2 cellular contexts compared by ENCODE assay signal in the genomic region with DNA sequence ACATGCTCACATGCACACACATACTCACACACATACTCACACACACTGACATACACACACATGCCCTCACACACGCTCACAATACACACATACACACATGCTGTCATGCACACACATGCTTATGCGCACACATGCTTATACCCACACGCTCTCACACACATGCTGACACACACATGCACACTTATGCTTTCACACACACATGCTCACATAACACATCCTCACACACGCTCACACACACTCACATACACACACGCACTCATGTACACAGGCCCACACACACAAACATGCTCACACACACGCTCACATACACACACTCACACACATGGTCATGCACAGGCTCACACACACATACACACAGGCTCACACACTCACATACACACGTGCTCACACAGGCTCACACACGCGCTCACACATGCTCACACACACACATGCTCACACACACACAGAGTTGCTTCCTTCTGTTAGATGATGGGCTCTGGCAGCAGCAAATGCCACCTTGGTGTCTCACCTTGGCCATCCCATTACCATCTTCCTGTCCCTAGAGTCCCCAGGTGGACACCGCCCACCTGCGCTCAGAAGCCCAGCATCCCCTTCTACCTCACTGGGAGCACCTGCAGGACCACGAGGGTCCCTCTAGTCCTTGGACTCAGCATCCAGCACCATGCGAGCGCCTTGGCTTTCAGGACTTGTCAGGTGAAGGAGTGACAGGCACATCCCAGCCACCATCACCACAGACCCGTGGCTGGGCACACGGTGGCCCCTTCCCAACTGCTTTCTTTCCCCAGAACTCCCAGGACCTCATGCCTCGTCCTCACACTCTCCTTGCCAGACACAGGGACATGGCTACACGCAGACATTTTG.
TF ChIP-seq lines count a peak whose summit lies in the region.

No MANE protein-coding gene starts in this region.

TF ChIP-seq in GM12878, 131 proteins besides CTCF, POLR2A, EP300 and RAD21:
- TF ChIP-seq KDM1A (IDR thresholded peaks at IDR 0.05; ENCODE audit: borderline replicate concordance) (no peak), SMC3 (IDR thresholded peaks at IDR 0.05; ENCODE audit: borderline replicate concordance, low read length) (no peak), TAF1 (IDR thresholded peaks at IDR 0.05; ENCODE audit: borderline replicate concordance, low read depth, low read length) (no peak), NFIC (IDR thresholded peaks at IDR 0.05; ENCODE audit: low read depth, low read length) (0 out of 2 replicates have a peak, but pooled peaks have one; percentile 30), TCF3 (IDR thresholded peaks at IDR 0.05; ENCODE audit: borderline replicate concordance, insufficient read depth, low read depth, low read length) (0 out of 2 replicates have a peak, but pooled peaks have one; percentile 54), RB1 (IDR thresholded peaks at IDR 0.05; ENCODE audit: borderline replicate concordance) (no peak), MEF2B (IDR thresholded peaks at IDR 0.05; ENCODE audit: partially characterized antibody, poor library complexity, severe bottlenecking) (no peak), RAD51 (IDR thresholded peaks at IDR 0.05) (no peak), GABPA (IDR thresholded peaks at IDR 0.05; ENCODE audit: low read depth) (no peak), SUPT20H (IDR thresholded peaks at IDR 0.05; ENCODE audit: borderline replicate concordance, control insufficient read depth, low read depth, low read length) (no peak), NRF1 (conservative IDR thresholded peaks at IDR 0.05; ENCODE audit: low read depth, low read length) (no peak), IRF4 (IDR thresholded peaks at IDR 0.05; ENCODE audit: low read depth, low read length) (no peak), BHLHE40 (IDR thresholded peaks at IDR 0.05; ENCODE audit: borderline replicate concordance in 1 of 2, low read depth in 2 of 2, low read length in 1 of 2) (no peak)
- TF ChIP-seq, protein P1, sequence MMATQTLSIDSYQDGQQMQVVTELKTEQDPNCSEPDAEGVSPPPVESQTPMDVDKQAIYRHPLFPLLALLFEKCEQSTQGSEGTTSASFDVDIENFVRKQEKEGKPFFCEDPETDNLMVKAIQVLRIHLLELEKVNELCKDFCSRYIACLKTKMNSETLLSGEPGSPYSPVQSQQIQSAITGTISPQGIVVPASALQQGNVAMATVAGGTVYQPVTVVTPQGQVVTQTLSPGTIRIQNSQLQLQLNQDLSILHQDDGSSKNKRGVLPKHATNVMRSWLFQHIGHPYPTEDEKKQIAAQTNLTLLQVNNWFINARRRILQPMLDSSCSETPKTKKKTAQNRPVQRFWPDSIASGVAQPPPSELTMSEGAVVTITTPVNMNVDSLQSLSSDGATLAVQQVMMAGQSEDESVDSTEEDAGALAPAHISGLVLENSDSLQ (IDR thresholded peaks at IDR 0.05) = no peak
- TF ChIP-seq, protein P2, sequence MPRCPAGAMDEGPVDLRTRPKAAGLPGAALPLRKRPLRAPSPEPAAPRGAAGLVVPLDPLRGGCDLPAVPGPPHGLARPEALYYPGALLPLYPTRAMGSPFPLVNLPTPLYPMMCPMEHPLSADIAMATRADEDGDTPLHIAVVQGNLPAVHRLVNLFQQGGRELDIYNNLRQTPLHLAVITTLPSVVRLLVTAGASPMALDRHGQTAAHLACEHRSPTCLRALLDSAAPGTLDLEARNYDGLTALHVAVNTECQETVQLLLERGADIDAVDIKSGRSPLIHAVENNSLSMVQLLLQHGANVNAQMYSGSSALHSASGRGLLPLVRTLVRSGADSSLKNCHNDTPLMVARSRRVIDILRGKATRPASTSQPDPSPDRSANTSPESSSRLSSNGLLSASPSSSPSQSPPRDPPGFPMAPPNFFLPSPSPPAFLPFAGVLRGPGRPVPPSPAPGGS (IDR thresholded peaks at IDR 0.05; ENCODE audit: borderline replicate concordance, insufficient read depth, low read depth, low read length, poor library complexity, severe bottlenecking) = peak; percentile 78
- TF ChIP-seq, protein P3, sequence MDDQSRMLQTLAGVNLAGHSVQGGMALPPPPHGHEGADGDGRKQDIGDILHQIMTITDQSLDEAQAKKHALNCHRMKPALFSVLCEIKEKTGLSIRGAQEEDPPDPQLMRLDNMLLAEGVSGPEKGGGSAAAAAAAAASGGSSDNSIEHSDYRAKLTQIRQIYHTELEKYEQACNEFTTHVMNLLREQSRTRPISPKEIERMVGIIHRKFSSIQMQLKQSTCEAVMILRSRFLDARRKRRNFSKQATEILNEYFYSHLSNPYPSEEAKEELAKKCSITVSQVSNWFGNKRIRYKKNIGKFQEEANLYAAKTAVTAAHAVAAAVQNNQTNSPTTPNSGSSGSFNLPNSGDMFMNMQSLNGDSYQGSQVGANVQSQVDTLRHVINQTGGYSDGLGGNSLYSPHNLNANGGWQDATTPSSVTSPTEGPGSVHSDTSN (IDR thresholded peaks at IDR 0.05; ENCODE audit: insufficient replicate concordance, low read depth, low read length) = no peak

TF ChIP-seq in endothelial cell of umbilical vein, 7 proteins besides CTCF, POLR2A, EP300 and RAD21:
- no peak for TF ChIP-seq POLR2AphosphoS5 (IDR thresholded peaks at IDR 0.05; ENCODE audit: insufficient read depth, low read depth, low read length)
- no peak for TF ChIP-seq GATA2 (IDR thresholded peaks at IDR 0.05; ENCODE audit: insufficient read depth, insufficient read length, low read depth, low read length)
- no peak for TF ChIP-seq MYC (IDR thresholded peaks at IDR 0.05; ENCODE audit: low read depth, low read length)
- TF ChIP-seq, protein P4, sequence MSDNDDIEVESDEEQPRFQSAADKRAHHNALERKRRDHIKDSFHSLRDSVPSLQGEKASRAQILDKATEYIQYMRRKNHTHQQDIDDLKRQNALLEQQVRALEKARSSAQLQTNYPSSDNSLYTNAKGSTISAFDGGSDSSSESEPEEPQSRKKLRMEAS (IDR thresholded peaks at IDR 0.05; ENCODE audit: insufficient read depth, insufficient read length) = peak; percentile 29
- TF ChIP-seq EZH2 (IDR thresholded peaks at IDR 0.05; ENCODE audit: borderline replicate concordance, low read depth, low read length, severe bottlenecking) = no peak
TF ChIP-seq in endothelial cell of umbilical vein: peak in this region for 1.
